Comparison of ENCODE assay signal across 10 cellular contexts in the genomic region with DNA sequence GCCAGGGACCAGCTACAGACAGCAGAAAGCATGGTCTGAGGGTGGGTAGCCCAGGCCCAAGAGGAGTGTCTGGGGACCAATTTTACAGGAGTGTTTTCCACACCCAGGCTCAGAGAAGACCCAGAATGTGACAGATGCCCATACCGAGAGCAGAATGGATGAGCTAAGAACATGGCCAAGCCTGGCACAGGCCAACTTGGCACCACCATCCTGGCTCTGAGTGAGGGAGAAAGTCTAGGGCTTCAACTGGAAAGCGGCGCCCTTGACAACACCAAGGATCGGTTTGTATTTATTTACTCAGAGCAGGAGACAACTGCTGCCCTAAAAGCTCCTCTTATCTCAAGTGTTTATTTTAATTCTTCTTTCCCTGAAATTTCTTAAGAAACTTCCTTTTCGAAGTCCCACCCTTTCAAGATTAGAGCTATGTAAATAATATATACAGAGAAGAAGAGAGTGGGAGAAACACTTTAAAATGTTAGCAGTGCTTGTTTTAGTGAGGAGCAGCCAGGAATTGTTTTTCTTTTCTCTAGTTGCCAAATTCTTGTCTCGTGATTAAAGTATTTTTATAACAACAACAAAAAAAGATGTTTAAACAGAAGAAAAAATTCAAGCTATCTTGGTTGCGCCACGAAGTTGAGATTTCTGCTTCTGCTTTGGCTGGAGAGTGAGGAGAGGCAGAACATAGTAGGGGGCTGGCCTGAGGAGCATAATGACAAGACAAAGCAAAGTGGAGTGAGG. TPM values are rescaled to one million over a fixed set of nuclear protein-coding genes. Genes with fewer than 3 reads are reported as not detected.
DNase-seq lines count a peak whose midpoint lies in the region; ATAC-seq and TF ChIP-seq lines count a peak whose summit lies in the region.
"Had no signal": no experiment of that assay in that cellular context is flagged by ENCODE, and none has a peak within 500 bp of the region (broad histone marks: within the 10 kb centered on the region; RNA-seq: fewer than 3 reads in every experiment).

No MANE protein-coding gene starts in this region.

- intact Hi-C loops in posterior vena cava (cut with DNase I), result no loop called here

- ATAC-seq in HG03521 (IDR thresholded peaks at IDR 0.05; ENCODE audit: unreplicated experiment), result no peak

- peak; percentile 78 for DNase-seq in AG10803 (ENCODE audit: low read depth)
- peak; percentile 26 for DNase-seq in NCI-H460 (ENCODE audit: extremely low read depth, low read depth)
- DNase-seq in fibroblast of the aortic adventitia (ENCODE audit: low read depth), result peak; percentile 91
- DNase-seq in posterior vena cava (ENCODE audit: low spot score), result peak; percentile 72
- no peak for DNase-seq in stimulated activated CD4-positive, alpha-beta T cell treated with anti-CD3 and anti-CD28 coated beads, Interleukin-2, amount 100 ng/mL, for 48 hours
- no peak for DNase-seq in iPS-NIHi7 (ENCODE audit: extremely low spot score)
- DNase-seq in NK-92 (lab: John Stamatoyannopoulos, UW; ENCODE audit: unreplicated experiment), result no peak
- DNase-seq: activated CD4-positive, alpha-beta T cell treated with anti-CD3 and anti-CD28 coated beads, Interleukin-2, amount 50 U/mL, for 48 hours had no signal

- no peak for TF ChIP-seq CTCF in AG10803 (conservative IDR thresholded peaks at IDR 0.05; ENCODE audit: low read length)
- TF ChIP-seq CTCF in fibroblast of the aortic adventitia (IDR thresholded peaks at IDR 0.05; ENCODE audit: insufficient read depth, low read length), result no peak

- no peak overlapping the region for H3K4me3 ChIP-seq in AG10803 (ENCODE audit: low read length)
- H3K4me3 ChIP-seq in fibroblast of the aortic adventitia (ENCODE audit: low read depth, low read length), result no peak overlapping the region

RNA-seq across cellular contexts. Expression of a gene that starts 16.2 kb away (rescaled TPM):
- 22.2 and 24.6 TPM in 2 replicates for total RNA-seq in NCI-H460 (2014; rRNA removed; shearing (Covaris generic))
- 24.1 and 26.5 TPM in 2 replicates for polyA plus RNA-seq in NCI-H460 (2014; cell fraction: nucleus; rRNA removed)
- 54.0 and 315 TPM in 2 replicates for total RNA-seq in fibroblast of the aortic adventitia (ENCODE audit: low replicate concordance)
- total RNA-seq in posterior vena cava, result 100 to 1,000 TPM; 189 to 407 TPM
- polyA plus RNA-seq: CD14-positive monocyte had no signal

RNA-seq across cellular contexts. Expression of a gene that starts 35.1 kb away (rescaled TPM):
- total RNA-seq in NCI-H460 (2014; rRNA removed; shearing (Covaris generic)), result 20.7 and 26.2 TPM in 2 replicates
- polyA plus RNA-seq in NCI-H460 (2014; cell fraction: nucleus; rRNA removed), result 68.3 and 79.3 TPM in 2 replicates
- total RNA-seq in fibroblast of the aortic adventitia (ENCODE audit: low replicate concordance) (23.8 and 40.6 TPM in 2 replicates), posterior vena cava (10 to 100 TPM; 39.0 to 63.1 TPM)

RNA-seq across cellular contexts. Expression of a gene that starts 37.2 kb away (rescaled TPM):
- 4.9 and 5.7 TPM in 2 replicates for total RNA-seq in NCI-H460 (2014; rRNA removed; shearing (Covaris generic))
- 2.8 and 6.7 TPM in 2 replicates for polyA plus RNA-seq in NCI-H460 (2014; cell fraction: nucleus; rRNA removed)
- total RNA-seq in fibroblast of the aortic adventitia (ENCODE audit: low replicate concordance), result 5.6 and 7.9 TPM in 2 replicates
- 1 to 10 TPM; 2.0 to 2.8 TPM for total RNA-seq in posterior vena cava

RNA-seq across cellular contexts. Expression of a gene that starts 54.7 kb away (rescaled TPM):
- not detected in 2 replicates for total RNA-seq in NCI-H460 (2014; rRNA removed; shearing (Covaris generic))
- polyA plus RNA-seq in NCI-H460 (2014; cell fraction: nucleus; rRNA removed), result 0.40 TPM in 1 of 2 replicates, not detected in the other
- total RNA-seq in fibroblast of the aortic adventitia (ENCODE audit: low replicate concordance) (0.09 and 1.3 TPM in 2 replicates), posterior vena cava (1 to 10 TPM in 1 of 2 donors, under 1 TPM in 1; 0.56 to 2.5 TPM)
- polyA plus RNA-seq: CD14-positive monocyte had no signal

RNA-seq across cellular contexts. Expression of a gene that starts 58.8 kb away (rescaled TPM):
- total RNA-seq in NCI-H460 (2014; rRNA removed; shearing (Covaris generic)), result 0.20 and 0.37 TPM in 2 replicates
- polyA plus RNA-seq in NCI-H460 (2014; cell fraction: nucleus; rRNA removed), result 0.68 and 0.89 TPM in 2 replicates
- total RNA-seq in fibroblast of the aortic adventitia (ENCODE audit: low replicate concordance) (0.41 and 0.54 TPM in 2 replicates), posterior vena cava (1 to 10 TPM; 2.6 to 3.6 TPM)
- polyA plus RNA-seq: CD14-positive monocyte had no signal

Comparison
In these comparisons a context has a peak if more than half of its experiments do, and no peak if none do; other contexts are left out.
1. DNase-seq: peak in AG10803 (single experiment), NCI-H460 (single experiment), fibroblast of the aortic adventitia (single experiment) and posterior vena cava (single experiment); none in stimulated activated CD4-positive, alpha-beta T cell treated with anti-CD3 and anti-CD28 coated beads, Interleukin-2, amount 100 ng/mL, for 48 hours (0 of 2), iPS-NIHi7 (single experiment) and NK-92 (single experiment).